3 cellular contexts compared by ENCODE assay signal in genomic region chr2:87972385-87972784, GRCh38. TPM values are rescaled to one million over a fixed set of nuclear protein-coding genes. Genes with fewer than 3 reads are reported as not detected.
"Had no signal": no experiment of that assay in that cellular context is flagged by ENCODE, and none has a peak within 500 bp of the region (broad histone marks: within the 10 kb centered on the region; RNA-seq: fewer than 3 reads in every experiment).

No MANE protein-coding gene starts in this region.

RNA-seq across cellular contexts. Expression of gene RNU2-63P, which starts 44.0 kb away (rescaled TPM):
- total RNA-seq: cerebellum, RPMI7951, SJCRH30 had no signal
